ENCODE assay signal across 9 cellular contexts in the genomic region with DNA sequence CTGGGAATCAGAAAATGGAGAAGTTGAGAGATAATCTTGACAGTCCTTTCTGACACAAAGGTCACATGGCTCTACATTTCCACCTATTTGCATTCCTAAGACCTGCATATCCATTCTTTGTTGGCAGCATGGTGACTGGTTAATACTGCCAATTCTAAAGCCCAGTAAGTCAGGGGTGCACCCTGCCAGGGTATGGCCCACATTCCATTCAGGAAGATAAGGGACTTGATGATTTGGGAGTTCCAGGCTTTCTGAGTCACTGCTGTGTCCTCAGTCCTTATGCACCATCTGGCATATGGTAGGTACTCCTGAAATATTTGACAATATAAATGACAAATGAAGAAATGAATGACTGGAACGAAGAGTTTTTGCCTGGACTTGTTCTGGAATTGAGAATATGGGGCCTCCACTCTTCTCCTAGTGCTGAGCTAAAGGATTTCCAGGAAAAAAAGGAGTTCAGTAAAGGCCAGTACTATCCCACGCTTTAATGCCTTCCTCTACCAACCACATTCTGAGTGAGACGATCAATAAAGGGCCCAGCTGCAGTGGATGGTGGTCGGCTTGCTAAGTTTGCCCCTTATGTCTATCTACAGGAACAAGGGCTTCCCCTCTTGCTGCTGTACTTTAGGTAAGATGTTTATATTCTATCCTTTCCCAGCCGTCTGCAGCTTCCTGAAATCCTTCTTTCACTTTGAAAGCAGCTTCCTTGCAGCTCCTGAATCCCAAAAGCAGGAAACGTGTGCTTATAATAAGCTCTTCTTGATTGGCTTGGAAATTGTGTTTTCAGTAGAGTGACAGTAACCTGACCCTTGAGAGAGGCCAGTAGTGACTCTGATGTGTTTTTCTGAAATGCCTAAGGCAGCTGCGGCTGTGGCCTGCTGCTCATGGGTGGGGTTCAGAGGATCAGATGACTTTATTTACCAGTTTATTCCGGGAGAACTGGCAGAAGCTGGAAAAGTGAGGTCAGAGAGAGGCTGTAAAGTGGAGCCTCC. TPM values are rescaled to one million over a fixed set of nuclear protein-coding genes. Genes with fewer than 3 reads are reported as not detected.
A peak's percentile ranks its signal among the peaks of the same experiment; 100 is the strongest.
DNase-seq lines count a peak whose midpoint lies in the region; ATAC-seq, FAIRE-seq and TF ChIP-seq lines count a peak whose summit lies in the region.
"Had no signal": no experiment of that assay in that cellular context is flagged by ENCODE, and none has a peak within 500 bp of the region (broad histone marks: within the 10 kb centered on the region; RNA-seq: fewer than 3 reads in every experiment).

No MANE protein-coding gene starts in this region.

- no peak overlapping the region for H3K27ac Mint-ChIP-seq in CD4-positive, alpha-beta memory T cell

- peak; percentile 7 for DNase-seq in HuH-7.5 (ENCODE audit: low spot score)
- DNase-seq in amniotic epithelial cell (ENCODE audit: low read depth): peak; percentile 58
- peak in 1 of 2 donors; percentile 41 for DNase-seq in tibial nerve (ENCODE audit: low spot score in 2 of 2)
- no peak for DNase-seq in GM19239 (ENCODE audit: insufficient read length, low spot score)
- no peak for DNase-seq in anterior cingulate cortex (lab: John Stamatoyannopoulos, UW)
- DNase-seq in CD4-positive, alpha-beta memory T cell: no peak

- H3K4me3 ChIP-seq in iPS-20b (ENCODE audit: low read length): peak overlapping the region; percentile 16; the same call in 1 of the 2 replicates
- H3K4me3 ChIP-seq in tibial nerve: no peak overlapping the region
- no peak overlapping the region for H3K4me3 ChIP-seq in CD4-positive, alpha-beta memory T cell (ENCODE audit: low read length in 2 of 2)

- no peak for ATAC-seq in GM18909 (IDR thresholded peaks at IDR 0.05; ENCODE audit: poor library complexity, unreplicated experiment)

- H3K4me3 Mint-ChIP-seq in CD4-positive, alpha-beta memory T cell: no peak overlapping the region

- H3K27ac ChIP-seq in iPS-20b (ENCODE audit: low read length) (peak overlapping the region; percentile 5), tibial nerve (peak overlapping the region in 3 of 4 donors; percentile 54 to 69 (median 59))
- H3K27ac ChIP-seq in CD4-positive, alpha-beta memory T cell (ENCODE audit: low read depth, low read length): no peak overlapping the region

- peak in 1 of 2 donors; percentile 53 for TF ChIP-seq EP300 in tibial nerve (IDR thresholded peaks at IDR 0.05)

- POLR2A ChIA-PET in CD4-positive, alpha-beta memory T cell (lab: Charles Lee; ENCODE audit: partially characterized antibody): no interaction called here

- H3K9ac ChIP-seq in iPS-20b (ENCODE audit: low read depth, low read length): peak overlapping the region; percentile 20; the same call in 1 of the 2 replicates

- CTCF ChIA-PET in CD4-positive, alpha-beta memory T cell (lab: Charles Lee; ENCODE audit: partially characterized antibody): interaction anchor here (1.2 to 4.8 kb wide), 2 partner anchors 9 to 12 kb away, joined by 5 to 29 read pairs; no protein-coding TSS in a partner anchor

- intact Hi-C loops in CD4-positive, alpha-beta memory T cell (cut with micrococcal nuclease): no loop called here

- 44 to 55% methylated on average over 8 of the region's 8 CpGs for WGBS in tibial nerve, 2 donors

- H3K36me3 ChIP-seq in iPS-20b (ENCODE audit: insufficient read depth, low read depth, low read length) (no peaks in the 10 kb centered on the region), tibial nerve (no peaks in the 10 kb centered on the region)
- no peaks in the 10 kb centered on the region for H3K36me3 ChIP-seq in CD4-positive, alpha-beta memory T cell (ENCODE audit: insufficient read depth, low read length)

- peaks cover 0 to 3% of the 10 kb centered on the region in 2 donors for H3K36me3 Mint-ChIP-seq in CD4-positive, alpha-beta memory T cell

- TF ChIP-seq POLR2A in tibial nerve (IDR thresholded peaks at IDR 0.05): no peak

- peaks cover 0 to 1% of the 10 kb centered on the region in 2 donors for H3K27me3 Mint-ChIP-seq in CD4-positive, alpha-beta memory T cell

- FAIRE-seq in GM19239 (lab: Jason Lieb, UNC): no peak
- FAIRE-seq: colon had no signal

- H3K9me3 Mint-ChIP-seq in CD4-positive, alpha-beta memory T cell: peaks cover 0 to 2% (median 0%) of the 10 kb centered on the region in 8 donors

- no peaks in the 10 kb centered on the region for H3K4me1 Mint-ChIP-seq in CD4-positive, alpha-beta memory T cell

- H3K4me1 ChIP-seq in iPS-20b (ENCODE audit: insufficient read depth, low read length) (peaks cover 11% of the 10 kb centered on the region; the same call in 1 of the 2 replicates), tibial nerve (peaks cover 0 to 9% (median 0%) of the 10 kb centered on the region in 4 donors)
- no peaks in the 10 kb centered on the region for H3K4me1 ChIP-seq in CD4-positive, alpha-beta memory T cell (ENCODE audit: insufficient read depth, low read length)

- no peak for TF ChIP-seq CTCF in tibial nerve (IDR thresholded peaks at IDR 0.05)

- H3K9me3 ChIP-seq in iPS-20b (ENCODE audit: insufficient read depth, low read depth, low read length): no peaks in the 10 kb centered on the region
- H3K9me3 ChIP-seq in tibial nerve: peaks cover 0 to 7% (median 0%) of the 10 kb centered on the region in 4 donors
- no peaks in the 10 kb centered on the region for H3K9me3 ChIP-seq in CD4-positive, alpha-beta memory T cell (ENCODE audit: control insufficient read depth in 1 of 2, low read length in 2 of 2)

- H3K27me3 ChIP-seq in iPS-20b (ENCODE audit: insufficient read depth, low read length) (no peaks in the 10 kb centered on the region), tibial nerve (no peaks in the 10 kb centered on the region)
- no peaks in the 10 kb centered on the region for H3K27me3 ChIP-seq in CD4-positive, alpha-beta memory T cell (ENCODE audit: insufficient read depth, low read length)

RNA-seq across cellular contexts. Expression of gene EIF2AK3, which starts 31.9 kb away (rescaled TPM):
- 10 to 100 TPM; 19.8 to 29.1 (median 25.9) TPM for total RNA-seq in tibial nerve
- 10 to 100 TPM; 30.9 to 31.0 TPM for total RNA-seq in CD4-positive, alpha-beta memory T cell
- 10 to 100 TPM in 1 of 2 donors, 1 to 10 TPM in 1; 1.3 to 10.1 TPM for polyA plus RNA-seq in CD4-positive, alpha-beta memory T cell

RNA-seq across cellular contexts. Expression of gene RPIA, which starts 32.3 kb away (rescaled TPM):
- 10 to 100 TPM in 1 of 4 donors, 1 to 10 TPM in 3; 6.3 to 12.2 (median 8.0) TPM for total RNA-seq in tibial nerve
- 10 to 100 TPM; 20.9 to 23.2 TPM for total RNA-seq in CD4-positive, alpha-beta memory T cell
- polyA plus RNA-seq in CD4-positive, alpha-beta memory T cell: 10 to 100 TPM; 44.2 to 44.5 TPM

Comparison
In these comparisons a context has a peak if more than half of its experiments do, and no peak if none do; other contexts are left out.
1. DNase-seq: peak in HuH-7.5 (single experiment) and amniotic epithelial cell (single experiment); none in GM19239 (single experiment), anterior cingulate cortex (0 of 58) and CD4-positive, alpha-beta memory T cell (0 of 5).